8 cellular contexts compared by ENCODE assay signal in genomic region chr6:73520688-73521350, GRCh38. TPM values are rescaled to one million over a fixed set of nuclear protein-coding genes. Genes with fewer than 3 reads are reported as not detected.
DNase-seq lines count a peak whose midpoint lies in the region; FAIRE-seq and TF ChIP-seq lines count a peak whose summit lies in the region.

EEF1A1 (minus strand) TSS chr6:73521032; CDS start chr6:73520026, 1,006 bp downstream.

- H3K4me2 ChIP-seq in H1 (ENCODE audit: insufficient read depth in 1 of 2, low read depth in 2 of 2, low read length in 2 of 2) = peak within 1 kb of the TSS; percentile 82
- H3K4me2 ChIP-seq in mesenchymal stem cell (ENCODE audit: low read length, poor library complexity, severe bottlenecking) = peak within 1 kb of the TSS; percentile 86

- H3K4me3 ChIP-seq in H1 (ENCODE audit: extremely low read depth in 1 of 4, insufficient read depth in 2 of 4, low read depth in 3 of 4, low read length in 4 of 4) (peak within 1 kb of the TSS; percentile 87 to 100 (median 97)), mesenchymal stem cell (ENCODE audit: insufficient read depth in 1 of 2, low read depth in 1 of 2, low read length in 2 of 2) (peak within 1 kb of the TSS; percentile 96 to 99)

- DNase-seq in CMK (ENCODE audit: low read depth) (peak; percentile 98), GM20000 (ENCODE audit: low spot score) (peak; percentile 95), HT1080 (ENCODE audit: low read depth) (peak; percentile 99), NOMO-1 treated with DMSO at 0.1 percent for 48 hours (lab: John Stamatoyannopoulos, UW; ENCODE audit: unreplicated experiment) (peak; percentile 99), H1 (ENCODE audit: low read depth in 1 of 2, low spot score in 2 of 2) (peak; percentile 97 to 99), mesenchymal stem cell (peak; percentile 100)
- peak; percentile 94 to 99 (median 98) for DNase-seq in activated CD8-positive, alpha-beta memory T cell treated with anti-CD3 and anti-CD28 coated beads for 48 hours (ENCODE audit: low read depth in 2 of 3, low spot score in 2 of 3)
- peak; percentile 99 for DNase-seq in stimulated activated CD8-positive, alpha-beta memory T cell treated with anti-CD3 and anti-CD28 coated beads, Interleukin-12 subunit alpha, Interleukin-12 subunit beta, amount 100 ng/mL, for 4 hours (ENCODE audit: low read depth)

- H3K9me3 ChIP-seq in H1 (ENCODE audit: insufficient read depth in 2 of 2, low read depth in 1 of 2, low read length in 1 of 2) (no peaks in the 10 kb centered on the region), mesenchymal stem cell (ENCODE audit: control insufficient read depth, low read length) (no peaks in the 10 kb centered on the region)

- H3K4me1 ChIP-seq in H1 (replicated peaks in 1 of 4; ENCODE audit: control insufficient read depth in 3 of 4, insufficient read depth in 4 of 4, low read length in 3 of 4) (peaks cover 0 to 8% (median 4%) of the 10 kb centered on the region in 4 experiments; a peak in 3 of 7 replicates), mesenchymal stem cell (ENCODE audit: control insufficient read depth, insufficient read depth, low read depth, low read length) (peaks cover 1% of the 10 kb centered on the region)

- H3K23ac ChIP-seq in H1 (ENCODE audit: insufficient read length) (no peak within 1 kb of the TSS), mesenchymal stem cell (ENCODE audit: low read length in 2 of 2) (peak within 1 kb of the TSS; percentile 93 to 96)

- H3K9ac ChIP-seq in H1 (replicated peaks in 1 of 4; ENCODE audit: extremely low read depth in 1 of 4, low read depth in 3 of 4, low read length in 3 of 4) (peak within 1 kb of the TSS; percentile 96 to 100 (median 100)), mesenchymal stem cell (ENCODE audit: low read length) (peak within 1 kb of the TSS; percentile 100)

- TF ChIP-seq RAD21 in H1 (IDR thresholded peaks at IDR 0.05 in 1 of 2, conservative IDR thresholded peaks at IDR 0.05 in 1 of 2; ENCODE audit: low read depth in 2 of 2, low read length in 2 of 2) = peak; percentile 40 to 43; a peak in 3 of 4 replicates

- H2BK5ac ChIP-seq in H1 (ENCODE audit: low read depth, low read length) (peak within 1 kb of the TSS; percentile 99), mesenchymal stem cell (ENCODE audit: low read depth, low read length, poor library complexity, severe bottlenecking) (peak within 1 kb of the TSS; percentile 90)

- POLR2A ChIA-PET in H1 (lab: Charles Lee; ENCODE audit: partially characterized antibody) = interaction anchor here (0.6 to 27.5 kb wide), 39 partner anchors 9 to 247 kb away, joined by 3 to 1482 read pairs (median 8); partner anchors contain the start of genes CGAS, DDX43, MTO1 and SLC17A5

- H2AK5ac ChIP-seq in H1 (ENCODE audit: low read depth, low read length) (no peak within 1 kb of the TSS; the same call in 1 of the 2 replicates), mesenchymal stem cell (ENCODE audit: low read length, severe bottlenecking) (peak within 1 kb of the TSS; percentile 99)

- peak within 1 kb of the TSS; percentile 88 for H2BK120ac ChIP-seq in H1 (replicated peaks; ENCODE audit: low read depth, low read length)
- peak within 1 kb of the TSS; percentile 89 for H2BK120ac ChIP-seq in mesenchymal stem cell (ENCODE audit: low read depth, low read length)

- TF ChIP-seq POLR2A in H1 (IDR thresholded peaks at IDR 0.05; ENCODE audit: control extremely low read depth in 1 of 2, low read depth in 2 of 2, low read length in 2 of 2) = peak; percentile 99 to 100

- CTCF ChIA-PET in H1 (lab: Charles Lee; ENCODE audit: partially characterized antibody) = interaction anchor here (0.9 to 3.0 kb wide), 11 partner anchors 20 to 132 kb away, joined by 3 to 12 read pairs (median 6); no protein-coding TSS in a partner anchor

- no peak within 1 kb of the TSS for H2BK20ac ChIP-seq in H1 (ENCODE audit: low read length)

- peaks cover 2% of the 10 kb centered on the region; the same call in 1 of the 2 replicates for H3K23me2 ChIP-seq in H1 (ENCODE audit: low read depth, low read length)

- H3K18ac ChIP-seq in H1 (ENCODE audit: extremely low read depth, low read length) (peak within 1 kb of the TSS; percentile 100), mesenchymal stem cell (ENCODE audit: low read depth in 1 of 2, low read length in 2 of 2) (peak within 1 kb of the TSS; percentile 100)

- 0 out of 3 replicates have a peak, but pooled peaks of 1 of the 2 experiments have one; percentile 84 for TF ChIP-seq EP300 in H1 (IDR thresholded peaks at IDR 0.05; ENCODE audit: borderline replicate concordance in 1 of 2, low read depth in 2 of 2, low read length in 2 of 2)

- peak within 1 kb of the TSS; percentile 95 for H4K5ac ChIP-seq in H1 (ENCODE audit: insufficient read length, low read depth, low read length)

- H2BK12ac ChIP-seq in H1 (ENCODE audit: low read depth, low read length) (peak within 1 kb of the TSS; percentile 82; the same call in 1 of the 2 replicates), mesenchymal stem cell (ENCODE audit: low read length in 2 of 2) (peak within 1 kb of the TSS in 1 of 2 experiments; percentile 92)

- H3K4ac ChIP-seq in H1 (replicated peaks; ENCODE audit: insufficient read length, low read depth, low read length) (peak within 1 kb of the TSS; percentile 82), mesenchymal stem cell (ENCODE audit: low read depth in 1 of 2, low read length in 2 of 2) (peak within 1 kb of the TSS; percentile 89 to 100)

- no peaks in the 10 kb centered on the region for H3K27me3 ChIP-seq in H1 (replicated peaks in 1 of 4; ENCODE audit: control insufficient read depth in 3 of 4, extremely low read depth in 1 of 4, insufficient read depth in 3 of 4, low read length in 3 of 4)
- H3K27me3 ChIP-seq in mesenchymal stem cell (ENCODE audit: control insufficient read depth in 1 of 2, insufficient read depth in 1 of 2, low read length in 2 of 2) = no peaks in the 10 kb centered on the region

- no peak for FAIRE-seq in H1 (lab: Jason Lieb, UNC)

- peak within 1 kb of the TSS; percentile 86 for H4K91ac ChIP-seq in H1 (replicated peaks; ENCODE audit: insufficient read length, low read length)
- peak within 1 kb of the TSS; percentile 98 for H4K91ac ChIP-seq in mesenchymal stem cell (ENCODE audit: low read length)

- H3K36me3 ChIP-seq in H1 (ENCODE audit: control insufficient read depth in 2 of 4, insufficient read depth in 4 of 4, low read length in 3 of 4) (peaks cover 32 to 48% (median 42%) of the 10 kb centered on the region in 4 experiments), mesenchymal stem cell (ENCODE audit: control insufficient read depth in 1 of 2, insufficient read depth in 2 of 2, low read depth in 1 of 2, low read length in 2 of 2) (peaks cover 16 to 42% of the 10 kb centered on the region in 2 experiments)

- TF ChIP-seq CTCF in GM20000 (IDR thresholded peaks at IDR 0.05; ENCODE audit: extremely low read depth, missing control alignments) (no peak), H1 (IDR thresholded peaks at IDR 0.05; ENCODE audit: control extremely low read depth in 1 of 3, insufficient read depth in 1 of 3, low read depth in 1 of 3, low read length in 3 of 3) (no peak)

- 1% methylated on average over 41 of the region's 53 CpGs; no CpG with 5 or more reads in 1 of the 2 experiments for WGBS in H1 (ENCODE audit: extremely low coverage in 1 of 2, insufficient coverage in 1 of 2, insufficient read length in 1 of 2, insufficient replicate concordance in 2 of 2, low coverage in 1 of 2, low lambda C conversion rate in 2 of 2, missing lambda C conversion rate in 1 of 2), 2 experiments
- WGBS in mesenchymal stem cell = under 1% methylated on average over 48 of the region's 53 CpGs

- no peaks in the 10 kb centered on the region for H3K79me1 ChIP-seq in H1 (ENCODE audit: low read depth, low read length)
- peaks cover 3% of the 10 kb centered on the region for H3K79me1 ChIP-seq in mesenchymal stem cell (replicated peaks; ENCODE audit: low read length, poor library complexity, severe bottlenecking)

- H3K14ac ChIP-seq in H1 (ENCODE audit: insufficient read length) = peak within 1 kb of the TSS; percentile 25
- H3K14ac ChIP-seq in mesenchymal stem cell (ENCODE audit: low read length in 2 of 2) = peak within 1 kb of the TSS; percentile 74 to 99

- peak within 1 kb of the TSS; percentile 98 for H3K27ac ChIP-seq in H1 (ENCODE audit: low read depth, low read length)
- H3K27ac ChIP-seq in mesenchymal stem cell (ENCODE audit: low read length, poor library complexity, severe bottlenecking) = peak within 1 kb of the TSS; percentile 99

- H2BK15ac ChIP-seq in H1 (ENCODE audit: low read length) (no peak within 1 kb of the TSS; the same call in 1 of the 2 replicates), mesenchymal stem cell (ENCODE audit: low read depth, poor library complexity, severe bottlenecking) (peak within 1 kb of the TSS; percentile 87)

- H4K8ac ChIP-seq in H1 (ENCODE audit: extremely low read depth, insufficient read depth, low read length) (peak within 1 kb of the TSS; percentile 98; the same call in 1 of the 2 replicates), mesenchymal stem cell (ENCODE audit: low read length) (peak within 1 kb of the TSS; percentile 97)

- peak within 1 kb of the TSS; percentile 80 for H3K56ac ChIP-seq in H1 (replicated peaks; ENCODE audit: insufficient read length, low read depth, low read length)

- peaks cover 4 to 6% of the 10 kb centered on the region in 2 experiments for H4K20me1 ChIP-seq in H1 (replicated peaks in 1 of 2; ENCODE audit: control insufficient read depth in 1 of 2, insufficient read depth in 2 of 2, low read length in 2 of 2)

- H2AFZ ChIP-seq in H1 (ENCODE audit: low read length) = no peak within 1 kb of the TSS
- peak within 1 kb of the TSS; percentile 66 for H2AFZ ChIP-seq in mesenchymal stem cell (ENCODE audit: low read depth, low read length)

- H3K79me2 ChIP-seq in H1 (ENCODE audit: control insufficient read depth in 1 of 2, insufficient read depth in 2 of 2, low read length in 2 of 2) = peaks cover 0 to 41% of the 10 kb centered on the region in 2 experiments; a peak in 3 of 4 replicates

TF ChIP-seq in H1, 55 proteins besides CTCF, POLR2A, EP300 and RAD21 (continues in another document):
- TF ChIP-seq TAF7 (optimal IDR thresholded peaks at IDR 0.05; ENCODE audit: borderline replicate concordance, low read depth, low read length) = peak; percentile 99

RNA-seq across cellular contexts. Expression of gene EEF1A1, which starts in this region (rescaled TPM):
- total RNA-seq in HT1080 (2014; rRNA removed; shearing (Covaris generic)) = 11,180 and 11,589 TPM in 2 replicates
- polyA plus RNA-seq in HT1080 (2015; cell fraction: cytosol; rRNA removed) = 12,215 and 12,663 TPM in 2 replicates
- polyA plus RNA-seq in HT1080 (2015; cell fraction: nucleus; rRNA removed) = 5,016 and 6,043 TPM in 2 replicates
- total RNA-seq in H1 (2021; fragmentation: NEBNext Ultra II Directional; extraction: Animal tissue kit (Norgen Biotek cat#: 25700)) = 13,468 and 13,823 TPM in 2 replicates
- 10,552 and 13,927 TPM in 2 replicates for polyA plus RNA-seq in H1 (2011; rRNA removed)
- 16,498 TPM for polyA plus RNA-seq in H1 (2011; cell fraction: cytosol; rRNA removed)
- polyA plus RNA-seq in H1 (2011; cell fraction: nucleus; rRNA removed) = 10,268 TPM
- polyA plus RNA-seq in H1 (2012, experiment 1 of 2) = 14,752 to 19,552 TPM (median 16,169 TPM) in 4 replicates
- polyA plus RNA-seq in H1 (2012, experiment 2 of 2) = 2,073 TPM
- polyA plus RNA-seq in H1 (2013, experiment 1 of 2) = 13,042 TPM
- polyA plus RNA-seq in H1 (2013, experiment 2 of 2) = 13,003 TPM
- 13,556 and 16,300 TPM in 2 replicates for polyA minus RNA-seq in H1 (2011; rRNA and poly(A)+ RNA removed)
- polyA minus RNA-seq in H1 (2011; cell fraction: cytosol; rRNA and poly(A)+ RNA removed) = 5,618 TPM
- polyA minus RNA-seq in H1 (2011; cell fraction: nucleus; rRNA and poly(A)+ RNA removed) = 6,584 TPM
- polyA plus RNA-seq in mesenchymal stem cell (2013, experiment 1 of 2) = 14,204 TPM
- polyA plus RNA-seq in mesenchymal stem cell (2013, experiment 2 of 2) = 14,628 TPM

Comparison
In these comparisons a context has a peak if more than half of its experiments do, and no peak if none do; other contexts are left out.
1. Peak in every context shown above with its lines: DNase-seq, H3K4me3 ChIP-seq and H3K27ac ChIP-seq.